16 cellular contexts compared by ENCODE assay signal in the genomic region with DNA sequence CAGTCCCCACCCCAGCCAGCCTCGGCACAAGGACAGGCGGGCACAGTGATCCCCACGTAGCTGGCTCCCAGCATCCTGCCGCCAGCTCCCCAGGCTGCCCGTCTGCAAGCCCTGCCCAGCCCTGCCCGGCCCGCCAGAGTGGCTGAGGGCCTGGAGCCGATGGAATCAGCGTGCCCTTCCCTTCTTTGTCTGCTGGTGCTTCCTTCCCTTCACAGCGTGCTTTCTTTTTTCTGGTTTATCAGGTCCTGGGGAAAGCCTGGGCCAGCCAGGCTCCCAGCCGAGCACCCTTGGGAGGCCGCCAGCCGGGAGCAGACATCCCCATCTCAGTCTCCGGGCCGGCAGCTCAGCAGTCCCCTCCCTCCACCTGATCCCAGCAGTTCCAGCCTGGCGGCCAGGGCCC. TPM values are rescaled to one million over a fixed set of nuclear protein-coding genes. Genes with fewer than 3 reads are reported as not detected.
DNase-seq lines count a peak whose midpoint lies in the region; ATAC-seq, FAIRE-seq and TF ChIP-seq lines count a peak whose summit lies in the region.
"Had no signal": no experiment of that assay in that cellular context is flagged by ENCODE, and none has a peak within 500 bp of the region (broad histone marks: within the 10 kb centered on the region; RNA-seq: fewer than 3 reads in every experiment).

No MANE protein-coding gene starts in this region.

- H3K27ac ChIP-seq in RWPE1 (peak overlapping the region; percentile 19), endothelial cell of umbilical vein (ENCODE audit: insufficient read depth, low read depth, low read length) (peak overlapping the region; percentile 72), right lobe of liver (peak overlapping the region; percentile 33 to 74 (median 64)), thyroid gland (peak overlapping the region in 2 of 3 donors; percentile 16 to 43)
- no peak overlapping the region for H3K27ac ChIP-seq in effector memory CD4-positive, alpha-beta T cell (ENCODE audit: insufficient read depth, low read length, poor library complexity, severe bottlenecking)

- CTCF ChIA-PET in RWPE1 (lab: Yijun Ruan, JAX) (interaction anchor here (0.8 kb wide), 1 partner anchor 28 kb away, joined by 3 read pairs; no protein-coding TSS in a partner anchor), endothelial cell of umbilical vein (lab: Charles Lee) (interaction anchor here (0.6 to 4.2 kb wide), 9 partner anchors 10 to 204 kb away, joined by 3 to 35 read pairs (median 4); no protein-coding TSS in a partner anchor)

- WGBS in right lobe of liver (ENCODE audit: insufficient coverage, low coverage, low lambda C conversion rate, missing lambda C conversion rate) = 21% methylated on average over 11 of the region's 16 CpGs
- WGBS in thyroid gland, 2 donors = 66 to 77% methylated on average over 12 to 15 of the region's 16 CpGs

- H3K4me3 ChIP-seq in endothelial cell of umbilical vein (replicated peaks in 1 of 3; ENCODE audit: insufficient read depth in 1 of 3, low read depth in 1 of 3, low read length in 3 of 3) (no peak overlapping the region), right lobe of liver (no peak overlapping the region), thyroid gland (replicated peaks in 1 of 3) (no peak overlapping the region)
- no peak overlapping the region for H3K4me3 ChIP-seq in effector memory CD4-positive, alpha-beta T cell (ENCODE audit: insufficient read depth, low read depth, low read length, poor library complexity, severe bottlenecking)

- H3K27me3 ChIP-seq in endothelial cell of umbilical vein (ENCODE audit: control insufficient read depth in 2 of 2, insufficient read depth in 2 of 2, low read length in 2 of 2) (no peaks in the 10 kb centered on the region), right lobe of liver (no peaks in the 10 kb centered on the region), thyroid gland (no peaks in the 10 kb centered on the region)
- H3K27me3 ChIP-seq in effector memory CD4-positive, alpha-beta T cell (replicated peaks; ENCODE audit: control insufficient read depth, insufficient read depth, low read length, poor library complexity, severe bottlenecking) = no peaks in the 10 kb centered on the region

- peak overlapping the region; percentile 45 for H3K9ac ChIP-seq in endothelial cell of umbilical vein (replicated peaks; ENCODE audit: extremely low read depth, insufficient read depth, low read length)

- no peaks in the 10 kb centered on the region for H4K20me1 ChIP-seq in endothelial cell of umbilical vein (replicated peaks; ENCODE audit: control insufficient read depth, extremely low read depth, insufficient read depth, low read length)

- TF ChIP-seq POLR2A in endothelial cell of umbilical vein (IDR thresholded peaks at IDR 0.05; ENCODE audit: low read depth, low read length) = no peak
- no peak for TF ChIP-seq POLR2A in right lobe of liver (IDR thresholded peaks at IDR 0.05)
- no peak for TF ChIP-seq POLR2A in thyroid gland (IDR thresholded peaks at IDR 0.05)

- peak overlapping the region; percentile 12 for H3K4me2 ChIP-seq in endothelial cell of umbilical vein (ENCODE audit: insufficient read depth, low read length)

- BruUV-seq in endothelial cell of umbilical vein (replicated peaks; lab: Mats Ljungman, UMichigan) = no TSS peak

- TF ChIP-seq CTCF in RWPE1 (conservative IDR thresholded peaks at IDR 0.05; ENCODE audit: low read depth) (no peak), endothelial cell of umbilical vein (IDR thresholded peaks at IDR 0.05; ENCODE audit: extremely low read depth in 1 of 2, insufficient read depth in 1 of 2, low read depth in 1 of 2, low read length in 2 of 2) (no peak), right lobe of liver (IDR thresholded peaks at IDR 0.05) (no peak), thyroid gland (IDR thresholded peaks at IDR 0.05) (no peak)

- no peaks in the 10 kb centered on the region for H3K9me1 ChIP-seq in endothelial cell of umbilical vein (replicated peaks; ENCODE audit: control insufficient read depth, extremely low read depth, insufficient read depth, low read length)

- peak; percentile 85 for FAIRE-seq in endothelial cell of umbilical vein (lab: Jason Lieb, UNC)
- FAIRE-seq: TTC549 had no signal

- H3K79me2 ChIP-seq in endothelial cell of umbilical vein (ENCODE audit: control insufficient read depth, insufficient read depth, low read length) = no peaks in the 10 kb centered on the region

- H3K36me3 ChIP-seq in endothelial cell of umbilical vein (ENCODE audit: control insufficient read depth in 2 of 2, extremely low read depth in 1 of 2, insufficient read depth in 2 of 2, low read length in 2 of 2) = no peaks in the 10 kb centered on the region
- H3K36me3 ChIP-seq in right lobe of liver = no peaks in the 10 kb centered on the region
- no peaks in the 10 kb centered on the region for H3K36me3 ChIP-seq in thyroid gland
- no peaks in the 10 kb centered on the region for H3K36me3 ChIP-seq in effector memory CD4-positive, alpha-beta T cell (ENCODE audit: control insufficient read depth, insufficient read depth, low read length)

- POLR2A ChIA-PET in RWPE1 (lab: Yijun Ruan, JAX; ENCODE audit: low non-redundant PET) (no interaction called here), endothelial cell of umbilical vein (lab: Charles Lee) (no interaction called here)

- intact Hi-C loops in endothelial cell of umbilical vein (cut with micrococcal nuclease) (loop anchor here (2.0 kb wide), 1 partner anchor 51 kb away; no protein-coding TSS in a partner anchor), right lobe of liver (cut with DNase I) (no loop called here), thyroid gland (cut with DNase I) (no loop called here)

- no peaks in the 10 kb centered on the region for H3K9me3 ChIP-seq in endothelial cell of umbilical vein (replicated peaks; ENCODE audit: control insufficient read depth, insufficient read depth, low read length)
- no peaks in the 10 kb centered on the region for H3K9me3 ChIP-seq in right lobe of liver
- no peaks in the 10 kb centered on the region for H3K9me3 ChIP-seq in thyroid gland
- H3K9me3 ChIP-seq in effector memory CD4-positive, alpha-beta T cell (ENCODE audit: control insufficient read depth, low read length) = no peaks in the 10 kb centered on the region

- DNase-seq in RWPE1 (ENCODE audit: low spot score) = no peak
- DNase-seq in endothelial cell of umbilical vein (ENCODE audit: low read depth, low spot score) = peak; percentile 82
- peak in 2 of 3 donors; percentile 66 to 77 for DNase-seq in right lobe of liver
- DNase-seq in thyroid gland = no peak
- DNase-seq in retina = no peak
- no peak for DNase-seq in activated gamma-delta T cell treated with Interleukin-2 at 50 U/mL for 16 hours
- DNase-seq in effector memory CD4-positive, alpha-beta T cell = no peak
- DNase-seq: CD4-positive, alpha-beta memory T cell; GDM1; KBM-7; NCI-H1436 treated with DMSO at 0.1 percent for 48 hours; NCI-H82; SHP77 treated with DMSO at 0.1 percent for 48 hours; stimulated activated CD4-positive, alpha-beta T cell treated with anti-CD3 and anti-CD28 coated beads, Interleukin-2, amount 100 ng/mL, for 48 hours; stimulated activated naive CD4-positive, alpha-beta T cell treated with Interleukin-2 at 50 U/mL for 16 hours had no signal

- peak; percentile 2 to 44 (median 9) for ATAC-seq in right lobe of liver

- H2AFZ ChIP-seq in endothelial cell of umbilical vein (ENCODE audit: low read depth, low read length) = peak overlapping the region; percentile 86

- peaks cover 54% of the 10 kb centered on the region for H3K4me1 ChIP-seq in endothelial cell of umbilical vein (ENCODE audit: control insufficient read depth, extremely low read depth, insufficient read depth, low read length)
- peaks cover 0 to 88% (median 33%) of the 10 kb centered on the region in 4 donors for H3K4me1 ChIP-seq in right lobe of liver
- peaks cover 0 to 22% of the 10 kb centered on the region in 2 donors for H3K4me1 ChIP-seq in thyroid gland
- no peaks in the 10 kb centered on the region for H3K4me1 ChIP-seq in effector memory CD4-positive, alpha-beta T cell (ENCODE audit: control insufficient read depth, insufficient read depth, low read length, poor library complexity, severe bottlenecking)

- dilution Hi-C loops in endothelial cell of umbilical vein (cut with MboI; ENCODE audit: extremely low pct_ligation_motif_present, low sequenced_read_pairs) = no loop called here

TF ChIP-seq in endothelial cell of umbilical vein, 7 proteins besides CTCF, POLR2A, EP300 and RAD21:
- TF ChIP-seq, protein P1, sequence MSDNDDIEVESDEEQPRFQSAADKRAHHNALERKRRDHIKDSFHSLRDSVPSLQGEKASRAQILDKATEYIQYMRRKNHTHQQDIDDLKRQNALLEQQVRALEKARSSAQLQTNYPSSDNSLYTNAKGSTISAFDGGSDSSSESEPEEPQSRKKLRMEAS (IDR thresholded peaks at IDR 0.05; ENCODE audit: insufficient read depth, insufficient read length) = no peak
- TF ChIP-seq FOS (IDR thresholded peaks at IDR 0.05; ENCODE audit: borderline replicate concordance, insufficient read depth, low read length) (no peak), GATA2 (IDR thresholded peaks at IDR 0.05; ENCODE audit: insufficient read depth, insufficient read length, low read depth, low read length) (no peak), MYC (IDR thresholded peaks at IDR 0.05; ENCODE audit: low read depth, low read length) (no peak), JUN (IDR thresholded peaks at IDR 0.05; ENCODE audit: borderline replicate concordance, insufficient read depth, insufficient read length, low read depth) (no peak), EZH2 (IDR thresholded peaks at IDR 0.05; ENCODE audit: borderline replicate concordance, low read depth, low read length, severe bottlenecking) (no peak), POLR2AphosphoS5 (IDR thresholded peaks at IDR 0.05; ENCODE audit: insufficient read depth, low read depth, low read length) (no peak)

RNA-seq across cellular contexts. Expression of a gene that starts 54.7 kb away (rescaled TPM):
- total RNA-seq in endothelial cell of umbilical vein (12.4 and 12.5 TPM in 2 replicates), right lobe of liver (10 to 100 TPM; 10.5 to 17.2 (median 12.3) TPM), thyroid gland (100 to 1,000 TPM in 1 of 4 donors, 10 to 100 TPM in 3; 59.3 to 118 (median 62.3) TPM)
- polyA plus RNA-seq in endothelial cell of umbilical vein = 7.3 and 8.8 TPM in 2 replicates
- polyA plus RNA-seq in endothelial cell of umbilical vein (2011; cell fraction: cytosol; rRNA removed) = 3.5 and 4.0 TPM in 2 replicates
- 22.2 and 24.2 TPM in 2 replicates for polyA plus RNA-seq in endothelial cell of umbilical vein (2011; cell fraction: nucleus; rRNA removed)
- 5.8 and 11.3 TPM in 2 replicates for polyA plus RNA-seq in endothelial cell of umbilical vein (2012)
- 28.0 and 29.7 TPM in 2 replicates for polyA minus RNA-seq in endothelial cell of umbilical vein
- polyA minus RNA-seq in endothelial cell of umbilical vein (2011; cell fraction: cytosol; rRNA and poly(A)+ RNA removed) = 45.7 TPM
- polyA minus RNA-seq in endothelial cell of umbilical vein (2011; cell fraction: nucleus; rRNA and poly(A)+ RNA removed) = 22.4 and 35.7 TPM in 2 replicates
- polyA plus RNA-seq: CD4-positive, alpha-beta memory T cell had no signal

Comparison
In these comparisons a context has a peak if more than half of its experiments do, and no peak if none do; other contexts are left out.
1. DNase-seq: peak in endothelial cell of umbilical vein (single experiment) and right lobe of liver (2 of 3); none in RWPE1 (single experiment), thyroid gland (0 of 2), retina (single experiment), activated gamma-delta T cell treated with Interleukin-2 at 50 U/mL for 16 hours (single experiment) and effector memory CD4-positive, alpha-beta T cell (0 of 3).